8 cellular contexts compared by ENCODE assay signal in the genomic region with DNA sequence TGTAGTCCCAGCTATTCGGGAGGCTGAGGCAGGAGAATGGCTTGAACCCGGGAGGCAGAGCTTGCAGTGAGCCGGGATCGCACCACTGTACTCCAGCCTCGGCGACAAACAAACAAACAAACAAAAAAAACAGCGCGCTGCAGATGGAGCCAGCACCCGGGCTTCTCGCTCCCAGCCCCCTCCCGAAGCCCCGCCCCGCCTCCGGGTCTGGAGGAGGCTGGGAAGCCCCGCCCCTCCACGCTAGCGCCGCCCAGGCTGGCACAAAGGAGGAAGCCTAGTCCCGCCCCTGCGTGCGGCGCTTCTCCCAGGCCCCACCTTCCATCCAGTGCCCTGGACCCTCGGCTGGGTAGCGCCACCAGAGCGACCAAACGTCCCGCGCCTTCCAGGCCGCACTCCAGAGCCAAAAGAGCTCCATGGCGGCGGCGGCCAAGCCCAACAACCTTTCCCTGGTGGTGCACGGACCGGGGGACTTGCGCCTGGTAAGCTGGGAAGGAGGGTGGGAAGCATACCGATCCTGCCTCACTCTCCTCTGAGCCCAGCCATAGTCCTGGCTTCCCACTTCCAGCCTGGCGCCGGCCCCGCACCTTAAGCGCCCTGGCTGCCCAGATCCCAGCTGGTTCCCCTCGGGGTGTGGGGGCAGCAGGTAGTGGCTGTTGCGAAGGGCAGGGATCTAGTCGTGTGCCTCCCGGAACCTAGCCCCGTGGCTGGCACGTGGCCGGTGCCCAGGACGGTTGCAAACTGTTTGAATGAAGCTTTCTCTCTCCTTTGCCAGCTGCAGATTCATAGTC. TPM values are rescaled to one million over a fixed set of nuclear protein-coding genes. Genes with fewer than 3 reads are reported as not detected.
DNase-seq lines count a peak whose midpoint lies in the region; ATAC-seq and TF ChIP-seq lines count a peak whose summit lies in the region.

A gene (plus strand): TSS at position 325 of the 788 bp plus-strand sequence. CDS start 89 bp downstream, at position 414.

- BruUV-seq in OCI-LY7 (replicated peaks; lab: Mats Ljungman, UMichigan) = no TSS peak

- peak within 1 kb of the TSS; percentile 96 for H2AFZ ChIP-seq in OCI-LY7 (ENCODE audit: low read length)

- no peaks in the 10 kb centered on the region for H3K79me2 ChIP-seq in OCI-LY7 (ENCODE audit: insufficient read depth, low read depth, low read length)

- H3K36me3 ChIP-seq in OCI-LY7 (ENCODE audit: insufficient read depth, low read length) = no peaks in the 10 kb centered on the region; the same call in 1 of the 2 replicates

- no peak for TF ChIP-seq CTCF in OCI-LY7 (conservative IDR thresholded peaks at IDR 0.05; ENCODE audit: low read length)

- peak within 1 kb of the TSS; percentile 80 for H3K4me2 ChIP-seq in OCI-LY7 (ENCODE audit: low read length)

- intact Hi-C loops in OCI-LY7 (cut with micrococcal nuclease; ENCODE audit: unreplicated experiment) = no loop called here

- H3K27ac ChIP-seq in OCI-LY7 (ENCODE audit: low read depth, low read length, poor library complexity, severe bottlenecking) (no peak within 1 kb of the TSS), epithelial cell of prostate (no peak within 1 kb of the TSS)

- H3K9me3 ChIP-seq in OCI-LY7 (ENCODE audit: low read length) = no peaks in the 10 kb centered on the region

- CTCF ChIA-PET in OCI-LY7 (lab: Charles Lee; ENCODE audit: unreplicated experiment) = interaction anchor here (0.8 kb wide), 1 partner anchor 95 kb away, joined by 3 read pairs; no protein-coding TSS in a partner anchor

- DNase-seq in DMS 273 (lab: John Stamatoyannopoulos, UW; ENCODE audit: unreplicated experiment) (peak; percentile 95), HuH-7 (ENCODE audit: low spot score) (peak; percentile 97), OCI-LY7 (ENCODE audit: low spot score) (peak; percentile 93), activated T-cell treated with anti-CD3 and anti-CD28 coated beads for 4 hours (peak; percentile 93), epithelial cell of prostate (ENCODE audit: low read depth, low spot score) (peak; percentile 2), mucosa of gallbladder (ENCODE audit: low spot score) (peak; percentile 93)
- DNase-seq in stimulated activated CD8-positive, alpha-beta memory T cell treated with anti-CD3 and anti-CD28 coated beads, Interleukin-4, amount 100 ng/mL, for 24 hours (ENCODE audit: low read depth) = peak; percentile 91

- no peaks in the 10 kb centered on the region for H3K9me2 ChIP-seq in OCI-LY7 (ENCODE audit: insufficient read depth, low read length)

- peak within 1 kb of the TSS; percentile 87 for H3K4me3 ChIP-seq in OCI-LY7 (ENCODE audit: low read depth, low read length, poor library complexity, severe bottlenecking)

- POLR2A ChIA-PET in OCI-LY7 (lab: Charles Lee) = interaction anchor here (0.5 kb wide), 1 partner anchor 762 kb away, joined by 3 read pairs; no protein-coding TSS in a partner anchor

- no peaks in the 10 kb centered on the region for H4K20me1 ChIP-seq in OCI-LY7 (ENCODE audit: insufficient read depth, low read length)

- H3K4me1 ChIP-seq in OCI-LY7 (ENCODE audit: insufficient read depth, low read length, poor library complexity, severe bottlenecking) = peaks cover 19% of the 10 kb centered on the region

- ATAC-seq in GM21515 (IDR thresholded peaks at IDR 0.05; ENCODE audit: unreplicated experiment) = peak; percentile 95

RNA-seq across cellular contexts. Expression of the gene that starts here (rescaled TPM):
- 10.4 and 11.4 TPM in 2 replicates for total RNA-seq in OCI-LY7 (2014; rRNA removed; shearing (Covaris generic))
- 17.8 and 18.5 TPM in 2 replicates for total RNA-seq in OCI-LY7 (2022)
- 36.4 TPM for total RNA-seq in mucosa of gallbladder

Comparison
In these comparisons a context has a peak if more than half of its experiments do, and no peak if none do; other contexts are left out.
1. DNase-seq: peak in every context shown above with its lines; median percentile 97 in HuH-7; 95 in DMS 273; 93 in OCI-LY7; 93 in activated T-cell treated with anti-CD3 and anti-CD28 coated beads for 4 hours; 93 in mucosa of gallbladder; 91 in stimulated activated CD8-positive, alpha-beta memory T cell treated with anti-CD3 and anti-CD28 coated beads, Interleukin-4, amount 100 ng/mL, for 24 hours; 2 in epithelial cell of prostate.